ENCODE assay signal across 21 cellular contexts in the genomic region with DNA sequence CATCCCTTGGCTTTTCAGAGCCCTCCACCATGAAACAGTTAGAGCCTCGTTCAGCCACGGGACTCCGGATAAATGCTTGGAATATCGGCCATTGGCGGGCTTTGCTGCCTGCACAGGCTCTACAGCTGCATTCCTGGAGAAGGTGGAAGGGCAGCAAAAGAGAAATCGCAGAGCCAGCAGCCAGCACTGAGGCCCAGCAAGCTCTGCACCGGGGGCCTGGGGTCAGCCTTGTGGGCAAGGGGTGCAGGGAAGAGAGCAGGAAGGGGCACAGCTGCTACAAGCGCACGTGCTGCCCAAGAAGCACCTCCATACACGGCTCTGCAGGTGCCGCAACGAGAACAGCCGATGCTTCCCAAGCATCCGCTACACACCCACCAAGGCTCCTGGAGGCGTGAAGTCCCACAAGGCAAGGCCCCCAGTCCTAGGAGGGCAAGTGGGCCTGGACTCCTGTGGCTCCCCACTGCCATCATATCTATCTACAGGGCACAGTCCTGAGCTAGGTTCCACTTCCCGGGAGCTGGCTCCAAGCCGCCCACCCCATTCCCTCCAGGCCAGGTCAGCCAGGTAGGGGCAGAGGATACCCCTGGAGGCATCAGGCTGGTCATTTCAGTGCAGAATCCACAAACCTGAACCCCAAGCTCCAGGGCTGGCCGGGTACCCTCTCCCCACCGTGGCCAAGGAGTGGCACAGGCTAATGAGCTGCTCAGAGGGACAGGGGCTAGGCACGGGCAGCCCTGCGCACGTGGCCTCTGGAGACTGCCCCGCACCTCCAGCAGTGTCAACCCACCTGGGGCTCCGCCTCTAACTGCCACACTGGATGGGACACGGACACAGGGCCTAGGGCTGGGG. TPM values are rescaled to one million over a fixed set of nuclear protein-coding genes. Genes with fewer than 3 reads are reported as not detected.
DNase-seq lines count a peak whose midpoint lies in the region; ATAC-seq and TF ChIP-seq lines count a peak whose summit lies in the region.
"Had no signal": no experiment of that assay in that cellular context is flagged by ENCODE, and none has a peak within 500 bp of the region (broad histone marks: within the 10 kb centered on the region; RNA-seq: fewer than 3 reads in every experiment).

No MANE protein-coding gene starts in this region.

- TF ChIP-seq CTCF in CD14-positive monocyte (IDR thresholded peaks at IDR 0.05) (no peak), IMR-90 (conservative IDR thresholded peaks at IDR 0.05; ENCODE audit: low read depth, low read length) (no peak), gastroesophageal sphincter (IDR thresholded peaks at IDR 0.05) (no peak), GM10248 (IDR thresholded peaks at IDR 0.05; ENCODE audit: control extremely low read depth, extremely low read depth, low read depth, missing control alignments) (no peak)

- H3K4me3 ChIP-seq in IMR-90 (ENCODE audit: insufficient read depth, low read depth, low read length): no peak overlapping the region
- no peak overlapping the region for H3K4me3 ChIP-seq in gastroesophageal sphincter
- H3K4me3 ChIP-seq in neuronal stem cell (ENCODE audit: low read length in 2 of 2): no peak overlapping the region
- H3K4me3 ChIP-seq: ascending aorta, dorsolateral prefrontal cortex, pancreas had no signal

- dilution Hi-C loops in IMR-90 (cut with HindIII; ENCODE audit: low sequenced_read_pairs, unreplicated experiment): no loop called here

- H3K27me3 ChIP-seq in IMR-90 (ENCODE audit: control insufficient read depth, insufficient read depth, low read length) (no peaks in the 10 kb centered on the region), gastroesophageal sphincter (no peaks in the 10 kb centered on the region), neuronal stem cell (ENCODE audit: control insufficient read depth in 3 of 3, insufficient read depth in 3 of 3, low read depth in 1 of 3, low read length in 3 of 3) (no peaks in the 10 kb centered on the region)
- H3K27me3 ChIP-seq: ascending aorta, dorsolateral prefrontal cortex, pancreas had no signal

- no peak overlapping the region; the same call in 1 of the 2 replicates for H3K18ac ChIP-seq in IMR-90 (ENCODE audit: low read depth, low read length)
- H3K18ac ChIP-seq in neuronal stem cell (ENCODE audit: low read length): peak overlapping the region; percentile 98

- H4K20me1 ChIP-seq in IMR-90 (ENCODE audit: insufficient read depth, low read length): peaks cover 41% of the 10 kb centered on the region

- H3K36me3 ChIP-seq in IMR-90 (ENCODE audit: control insufficient read depth, insufficient read depth, low read length) (no peaks in the 10 kb centered on the region; the same call in 1 of the 2 replicates), gastroesophageal sphincter (peaks cover 0 to 6% of the 10 kb centered on the region in 2 donors), neuronal stem cell (replicated peaks in 1 of 2; ENCODE audit: control insufficient read depth in 2 of 2, insufficient read depth in 2 of 2, low read length in 2 of 2) (peaks cover 0 to 29% of the 10 kb centered on the region in 2 donors)
- H3K36me3 ChIP-seq: ascending aorta, pancreas had no signal

- intact Hi-C loops in CD14-positive monocyte (cut with micrococcal nuclease): loop anchor here in 1 of 2 donors (5.0 kb wide), 1 partner anchor 361 kb away; no protein-coding TSS in a partner anchor
- intact Hi-C loops in IMR-90 (cut with micrococcal nuclease): loop anchor here (1.0 to 5.0 kb wide), 2 partner anchors 83 to 161 kb away; a partner anchor contains a TSS

- POLR2A ChIA-PET in IMR-90 (lab: Charles Lee; ENCODE audit: unreplicated experiment) (no interaction called here), GM10248 (lab: Yijun Ruan, JAX) (no interaction called here)

- H3K9me3 Mint-ChIP-seq in CD14-positive monocyte: no peaks in the 10 kb centered on the region

- in situ Hi-C loops in IMR-90 (cut with MboI; ENCODE audit: low sequenced_read_pairs): loop anchor here (5.0 to 10.0 kb wide), 2 partner anchors 101 to 383 kb away; no protein-coding TSS in a partner anchor

- ATAC-seq in IMR-90 (ENCODE audit: low read depth) (no peak), gastroesophageal sphincter (no peak), GM18520 (IDR thresholded peaks at IDR 0.05; ENCODE audit: unreplicated experiment) (no peak)
- ATAC-seq: pancreas had no signal

- peak overlapping the region; percentile 11 for H2BK12ac ChIP-seq in neuronal stem cell (ENCODE audit: low read length)

- peak overlapping the region; percentile 12; the same call in 1 of the 2 replicates for H3K27ac ChIP-seq in IMR-90 (ENCODE audit: insufficient read depth, low read length)
- H3K27ac ChIP-seq in gastroesophageal sphincter: peak overlapping the region in 3 of 4 donors; percentile 24 to 86 (median 79)
- no peak overlapping the region for H3K27ac ChIP-seq in neuronal stem cell (replicated peaks; ENCODE audit: low read length)
- H3K27ac ChIP-seq: ascending aorta, epithelial cell of prostate, KMS-11, pancreas had no signal

- H3K79me1 ChIP-seq in IMR-90 (ENCODE audit: low read depth in 1 of 2, low read length in 2 of 2) (peaks cover 21 to 80% of the 10 kb centered on the region in 2 experiments), neuronal stem cell (ENCODE audit: low read depth, low read length) (peaks cover 27% of the 10 kb centered on the region)

- 90% methylated on average over 6 of the region's 25 CpGs; no CpG with 5 or more reads in 1 of the 2 experiments for WGBS in IMR-90 (ENCODE audit: extremely low coverage in 2 of 2, insufficient read length in 1 of 2), 2 experiments
- WGBS in gastroesophageal sphincter (ENCODE audit: low coverage in 1 of 2), 2 donors: no CpG with 5 or more reads among the region's 25 CpGs
- WGBS in neuronal stem cell (ENCODE audit: extremely low coverage in 2 of 2, insufficient read length in 2 of 2, insufficient replicate concordance in 1 of 2), 2 donors: no CpG with 5 or more reads among the region's 25 CpGs

- no peak overlapping the region for H2AK9ac ChIP-seq in IMR-90 (replicated peaks; ENCODE audit: low read depth, low read length, poor library complexity)

- H3K9me1 ChIP-seq in IMR-90 (ENCODE audit: insufficient read depth, low read length): peaks cover 10% of the 10 kb centered on the region

- peak overlapping the region; percentile 12 for H2AFZ ChIP-seq in IMR-90 (replicated peaks; ENCODE audit: low read length, poor library complexity)
- H2AFZ ChIP-seq in neuronal stem cell (ENCODE audit: low read length): no peak overlapping the region

- no peak overlapping the region for H3K56ac ChIP-seq in IMR-90 (ENCODE audit: extremely low read depth, insufficient read depth, low read length)

- H2BK5ac ChIP-seq in IMR-90 (ENCODE audit: low read depth, low read length, poor library complexity, severe bottlenecking) (no peak overlapping the region), neuronal stem cell (ENCODE audit: low read length) (peak overlapping the region; percentile 87)

- H3K4me1 Mint-ChIP-seq in CD14-positive monocyte: no peaks in the 10 kb centered on the region

- peaks cover 32% of the 10 kb centered on the region for H3K4me1 ChIP-seq in IMR-90 (ENCODE audit: control insufficient read depth, insufficient read depth, low read length)
- peaks cover 3 to 74% (median 44%) of the 10 kb centered on the region in 3 donors for H3K4me1 ChIP-seq in gastroesophageal sphincter
- H3K4me1 ChIP-seq in neuronal stem cell (ENCODE audit: control insufficient read depth in 2 of 2, insufficient read depth in 1 of 2, low read depth in 1 of 2, low read length in 2 of 2): peaks cover 42 to 44% of the 10 kb centered on the region in 2 donors
- H3K4me1 ChIP-seq: ascending aorta had no signal

- no peak overlapping the region; the same call in 1 of the 2 replicates for H2BK120ac ChIP-seq in IMR-90 (ENCODE audit: low read depth, low read length)
- H2BK120ac ChIP-seq in neuronal stem cell (ENCODE audit: low read depth, low read length): peak overlapping the region; percentile 6

- H3K14ac ChIP-seq in IMR-90 (replicated peaks; ENCODE audit: low read depth, low read length) (no peak overlapping the region), neuronal stem cell (ENCODE audit: low read length) (peak overlapping the region; percentile 97)

- H4K91ac ChIP-seq in IMR-90 (ENCODE audit: insufficient read depth, low read depth, low read length) (no peak overlapping the region), neuronal stem cell (ENCODE audit: low read depth, low read length, poor library complexity) (peak overlapping the region; percentile 30)

- H3K23ac ChIP-seq in IMR-90 (ENCODE audit: low read depth, low read length) (no peak overlapping the region), neuronal stem cell (ENCODE audit: low read depth, low read length, poor library complexity) (peak overlapping the region; percentile 75)

- H3K4me2 ChIP-seq in IMR-90 (ENCODE audit: low read depth, low read length) (no peak overlapping the region), neuronal stem cell (ENCODE audit: insufficient read depth, low read length, poor library complexity, severe bottlenecking) (no peak overlapping the region)
- H3K4me2 ChIP-seq: KMS-11 had no signal

- no peaks in the 10 kb centered on the region for H3K36me3 Mint-ChIP-seq in CD14-positive monocyte
- H3K36me3 Mint-ChIP-seq: activated naive CD8-positive, alpha-beta T cell had no signal

- no peak for TF ChIP-seq EP300 in gastroesophageal sphincter (IDR thresholded peaks at IDR 0.05)

- 0 out of 4 replicates have a peak overlapping the region, but pooled peaks of 1 of the 2 experiments have one; percentile 44 for H4K8ac ChIP-seq in IMR-90 (ENCODE audit: low read depth in 2 of 2, low read length in 2 of 2)
- H4K8ac ChIP-seq in neuronal stem cell (ENCODE audit: low read depth, low read length): no peak overlapping the region

- H2AK5ac ChIP-seq in IMR-90 (ENCODE audit: low read depth, low read length): peak overlapping the region; percentile 75; the same call in 1 of the 2 replicates
- peak overlapping the region; percentile 100 for H2AK5ac ChIP-seq in neuronal stem cell (ENCODE audit: low read depth, low read length)

- H3K4me3 Mint-ChIP-seq in CD14-positive monocyte: no peak overlapping the region
- H3K4me3 Mint-ChIP-seq: activated naive CD8-positive, alpha-beta T cell had no signal

- H2BK15ac ChIP-seq in IMR-90 (ENCODE audit: low read depth, low read length): peak overlapping the region; percentile 17; the same call in 1 of the 3 replicates
- peak overlapping the region; percentile 96 for H2BK15ac ChIP-seq in neuronal stem cell (ENCODE audit: low read length)

- peak; percentile 45 for DNase-seq in CD14-positive monocyte (ENCODE audit: low spot score)
- DNase-seq in IMR-90: no peak
- DNase-seq in neuronal stem cell (ENCODE audit: low spot score): no peak
- no peak for DNase-seq in germinal center (ENCODE audit: low spot score)
- DNase-seq in GM10248 (ENCODE audit: extremely low spot score): no peak
- DNase-seq in NCI-H2107 (lab: John Stamatoyannopoulos, UW): no peak
- DNase-seq: activated T-cell treated with anti-CD3 and anti-CD28 coated beads, Interleukin-2, amount 50 U/mL, for 48 hours; central memory CD4-positive, alpha-beta T cell; hippocampal formation; mammary epithelial cell; NCI-H1436 treated with DMSO at 0.1 percent for 48 hours; NCI-H748 treated with DMSO at 0.1 percent for 48 hours; SIG-M5 had no signal

- H3K27me3 Mint-ChIP-seq in CD14-positive monocyte (ENCODE audit: low read depth in 3 of 3): peaks cover 0 to 9% (median 4%) of the 10 kb centered on the region in 3 donors
- H3K27me3 Mint-ChIP-seq: activated naive CD8-positive, alpha-beta T cell had no signal

- TF ChIP-seq RAD21 in IMR-90 (IDR thresholded peaks at IDR 0.05; ENCODE audit: low read length): no peak

- H3K9ac ChIP-seq in IMR-90 (ENCODE audit: low read depth, low read length): no peak overlapping the region
- peak overlapping the region; percentile 44 for H3K9ac ChIP-seq in neuronal stem cell (ENCODE audit: low read depth, low read length, poor library complexity)
- H3K9ac ChIP-seq: KMS-11 had no signal

- no peak overlapping the region for H4K5ac ChIP-seq in IMR-90 (ENCODE audit: low read depth, low read length)

- H2BK20ac ChIP-seq in IMR-90 (ENCODE audit: low read depth, low read length): no peak overlapping the region

- CTCF ChIA-PET in IMR-90 (lab: Yijun Ruan, JAX): no interaction called here
- CTCF ChIA-PET in GM10248 (lab: Yijun Ruan, JAX): interaction anchor here (1.7 kb wide), 1 partner anchor 107 kb away, joined by 8 read pairs; no protein-coding TSS in a partner anchor

- TF ChIP-seq POLR2A in IMR-90 (IDR thresholded peaks at IDR 0.05; ENCODE audit: low read depth, low read length): no peak
- no peak for TF ChIP-seq POLR2A in gastroesophageal sphincter (IDR thresholded peaks at IDR 0.05)

- no TSS peak for BruUV-seq in IMR-90 (replicated peaks; lab: Mats Ljungman, UMichigan)

- no peak overlapping the region for H3K27ac Mint-ChIP-seq in CD14-positive monocyte
- H3K27ac Mint-ChIP-seq: activated naive CD8-positive, alpha-beta T cell had no signal

- H3K9me3 ChIP-seq in IMR-90 (ENCODE audit: control insufficient read depth, insufficient read depth, low read length) (no peaks in the 10 kb centered on the region), gastroesophageal sphincter (no peaks in the 10 kb centered on the region), neuronal stem cell (replicated peaks in 1 of 2; ENCODE audit: control insufficient read depth in 2 of 2, insufficient read depth in 1 of 2, low read depth in 1 of 2, low read length in 2 of 2) (no peaks in the 10 kb centered on the region)
- H3K9me3 ChIP-seq: ascending aorta, pancreas had no signal

- H3K4ac ChIP-seq in IMR-90 (ENCODE audit: low read depth, low read length) (peak overlapping the region; percentile 39; the same call in 1 of the 2 replicates), neuronal stem cell (ENCODE audit: low read length) (no peak overlapping the region)

RNA-seq across cellular contexts. Expression of a gene that starts 40.2 kb away (rescaled TPM):
- polyA plus RNA-seq in CD14-positive monocyte (10 to 100 TPM in 1 of 2 donors, 1 to 10 TPM in 1; 7.7 to 14.7 TPM), IMR-90 (2012; rRNA removed) (25.0 and 38.3 TPM in 2 replicates)
- total RNA-seq in IMR-90 (2012; rRNA removed) (18.8 and 33.1 TPM in 2 replicates), gastroesophageal sphincter (10 to 100 TPM; 17.1 to 26.8 (median 20.7) TPM)
- polyA plus RNA-seq in IMR-90 (2012; cell fraction: cytosol; rRNA removed): 9.1 and 12.6 TPM in 2 replicates
- polyA plus RNA-seq in IMR-90 (2012; cell fraction: nucleus; rRNA removed; ENCODE audit: low replicate concordance): 14.4 and 41.8 TPM in 2 replicates
- polyA plus RNA-seq in neuronal stem cell (2013, experiment 1 of 2): 65.7 TPM
- polyA plus RNA-seq in neuronal stem cell (2013, experiment 2 of 2): 63.4 TPM

RNA-seq across cellular contexts. Expression of a gene that starts 40.7 kb away (rescaled TPM):
- polyA plus RNA-seq in CD14-positive monocyte (10 to 100 TPM; 38.7 to 39.5 TPM), IMR-90 (2012; rRNA removed) (15.9 and 18.8 TPM in 2 replicates)
- total RNA-seq in IMR-90 (2012; rRNA removed) (31.9 and 35.0 TPM in 2 replicates), gastroesophageal sphincter (100 to 1,000 TPM; 127 to 184 (median 162) TPM)
- polyA plus RNA-seq in IMR-90 (2012; cell fraction: cytosol; rRNA removed): 5.3 and 7.6 TPM in 2 replicates
- polyA plus RNA-seq in IMR-90 (2012; cell fraction: nucleus; rRNA removed; ENCODE audit: low replicate concordance): 1.7 and 11.2 TPM in 2 replicates
- polyA plus RNA-seq in neuronal stem cell (2013, experiment 1 of 2): 31.6 TPM
- polyA plus RNA-seq in neuronal stem cell (2013, experiment 2 of 2): 33.6 TPM
